In the genomic region with DNA sequence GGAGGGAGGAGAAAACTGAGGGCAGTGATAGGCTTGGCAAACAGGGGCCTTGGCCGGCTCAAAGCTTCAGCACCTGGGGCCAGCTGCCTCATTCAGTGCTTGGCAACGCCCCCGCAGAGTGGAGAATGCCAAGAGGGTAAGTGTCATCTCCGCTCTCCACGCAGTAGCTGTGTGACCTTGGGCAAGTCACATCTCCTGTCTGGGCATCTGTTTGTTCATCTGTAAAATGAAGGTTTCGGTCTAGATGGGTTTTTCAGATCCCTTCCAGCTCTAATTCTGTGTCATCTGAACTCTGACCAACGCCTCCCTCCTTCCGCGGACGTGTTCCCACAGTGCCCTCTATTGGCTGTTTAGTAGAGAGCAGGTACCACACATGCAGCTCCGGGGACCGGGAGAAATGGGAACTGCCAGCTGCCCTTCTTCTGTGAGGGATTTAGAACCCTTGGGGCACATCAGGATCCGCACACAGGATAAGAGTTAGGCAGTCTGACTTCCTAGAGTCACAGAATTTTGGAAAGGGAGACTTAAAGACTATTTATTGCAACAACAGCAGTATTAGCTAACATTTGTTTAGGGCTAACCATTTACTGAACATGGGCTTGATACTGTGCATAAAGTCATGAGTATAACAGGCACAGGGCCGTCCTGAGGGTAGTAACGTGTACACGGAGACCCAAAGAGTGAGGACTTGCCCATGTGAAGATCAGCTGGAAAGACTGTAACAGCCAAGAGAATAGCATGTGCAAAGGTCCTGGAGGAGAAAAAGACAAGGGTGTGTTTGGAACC, we compare ENCODE assay signal across 9 cellular contexts. TPM values are rescaled to one million over a fixed set of nuclear protein-coding genes. Genes with fewer than 3 reads are reported as not detected.
A peak's percentile ranks its signal among the peaks of the same experiment; 100 is the strongest.
DNase-seq lines count a peak whose midpoint lies in the region; ATAC-seq, FAIRE-seq and TF ChIP-seq lines count a peak whose summit lies in the region.
"Had no signal": no experiment of that assay in that cellular context is flagged by ENCODE, and none has a peak within 500 bp of the region (broad histone marks: within the 10 kb centered on the region; RNA-seq: fewer than 3 reads in every experiment).

No MANE protein-coding gene starts in this region.

- peaks cover 3% of the 10 kb centered on the region for H3K27me3 Mint-ChIP-seq in activated CD8-positive, alpha-beta T cell treated with anti-CD3 and anti-CD28 coated beads for 36 hours

- no peaks in the 10 kb centered on the region for H3K36me3 Mint-ChIP-seq in activated CD8-positive, alpha-beta T cell treated with anti-CD3 and anti-CD28 coated beads for 36 hours (ENCODE audit: low read depth)

- TF ChIP-seq CTCF in activated CD8-positive, alpha-beta T cell treated with anti-CD3 and anti-CD28 coated beads for 36 hours (IDR thresholded peaks at IDR 0.05) = peak; percentile 72
- TF ChIP-seq CTCF in fibroblast of villous mesenchyme (IDR thresholded peaks at IDR 0.05; ENCODE audit: insufficient read depth, low read depth, low read length) = peak; percentile 63
- peak; percentile 30 to 68 (median 58) for TF ChIP-seq CTCF in pancreas (IDR thresholded peaks at IDR 0.05)

- POLR2A ChIA-PET in activated CD8-positive, alpha-beta T cell treated with anti-CD3 and anti-CD28 coated beads for 36 hours (lab: Charles Lee) = no interaction called here

- H3K4me3 Mint-ChIP-seq in activated CD8-positive, alpha-beta T cell treated with anti-CD3 and anti-CD28 coated beads for 36 hours = no peak overlapping the region
- H3K4me3 Mint-ChIP-seq: dendritic cell treated with granulocyte-macrophage colony-stimulating factor and Interleukin-4, amounts not matched to agents 40 ng/mL and 50 ng/mL, for 4 days had no signal

- no peaks in the 10 kb centered on the region for H3K9me3 ChIP-seq in pancreas

- H3K4me1 Mint-ChIP-seq in activated CD8-positive, alpha-beta T cell treated with anti-CD3 and anti-CD28 coated beads for 36 hours (ENCODE audit: low read depth) = no peaks in the 10 kb centered on the region

- no peak overlapping the region for H3K27ac Mint-ChIP-seq in activated CD8-positive, alpha-beta T cell treated with anti-CD3 and anti-CD28 coated beads for 36 hours
- H3K27ac Mint-ChIP-seq: dendritic cell treated with granulocyte-macrophage colony-stimulating factor and Interleukin-4, amounts not matched to agents 40 ng/mL and 50 ng/mL, for 4 days had no signal

- H3K4me3 ChIP-seq in fibroblast of villous mesenchyme (ENCODE audit: low read depth, low read length) = no peak overlapping the region
- no peak overlapping the region for H3K4me3 ChIP-seq in pancreas

- no peaks in the 10 kb centered on the region for H3K9me3 Mint-ChIP-seq in activated CD8-positive, alpha-beta T cell treated with anti-CD3 and anti-CD28 coated beads for 36 hours
- H3K9me3 Mint-ChIP-seq: dendritic cell treated with granulocyte-macrophage colony-stimulating factor and Interleukin-4, amounts not matched to agents 40 ng/mL and 50 ng/mL, for 4 days had no signal

- no peaks in the 10 kb centered on the region for H3K36me3 ChIP-seq in pancreas

- peak; percentile 63 for DNase-seq in SIG-M5 treated with dmso at 0.1 percent for 504 hours (lab: John Stamatoyannopoulos, UW; ENCODE audit: unreplicated experiment)
- DNase-seq in SIG-M5 (lab: John Stamatoyannopoulos, UW) = no peak
- peak; percentile 67 for DNase-seq in NCI-H345 (lab: John Stamatoyannopoulos, UW)
- peak; percentile 60 for DNase-seq in activated CD8-positive, alpha-beta T cell treated with anti-CD3 and anti-CD28 coated beads for 36 hours
- peak; percentile 25 for DNase-seq in fibroblast of villous mesenchyme (ENCODE audit: low read depth)
- DNase-seq in pancreas = peak; percentile 42 to 88 (median 73)
- no peak for DNase-seq in OCI-M2 (lab: John Stamatoyannopoulos, UW; ENCODE audit: unreplicated experiment)

- H3K27ac ChIP-seq in pancreas = no peak overlapping the region

- no peaks in the 10 kb centered on the region for H3K4me1 ChIP-seq in pancreas

- CTCF ChIA-PET in activated CD8-positive, alpha-beta T cell treated with anti-CD3 and anti-CD28 coated beads for 36 hours (lab: Charles Lee) = interaction anchor here (0.7 to 4.9 kb wide), 21 partner anchors 8 to 400 kb away, joined by 3 to 74 read pairs (median 3); no protein-coding TSS in a partner anchor

- 7 to 12% methylated on average over 16 of the region's 16 CpGs for WGBS in pancreas, 2 donors

- intact Hi-C loops in activated CD8-positive, alpha-beta T cell treated with anti-CD3 and anti-CD28 coated beads for 36 hours (cut with micrococcal nuclease) = loop anchor here (5.0 kb wide), 1 partner anchor 393 kb away; no protein-coding TSS in a partner anchor
- intact Hi-C loops in pancreas (cut with DNase I) = loop anchor here in 1 of 3 donors (5.0 kb wide), 1 partner anchor 393 kb away; no protein-coding TSS in a partner anchor

- FAIRE-seq in pancreas (lab: Jason Lieb, UNC) = no peak

- ATAC-seq in HG02852 (IDR thresholded peaks at IDR 0.05; ENCODE audit: unreplicated experiment) (peak; percentile 44), pancreas (peak; percentile 29 to 93 (median 67))
- no peak for ATAC-seq in activated CD8-positive, alpha-beta T cell treated with anti-CD3 and anti-CD28 coated beads for 36 hours

- H3K27me3 ChIP-seq in pancreas = no peaks in the 10 kb centered on the region

RNA-seq across cellular contexts. Expression of a gene that starts 26.8 kb away (rescaled TPM):
- not detected for total RNA-seq in activated CD8-positive, alpha-beta T cell treated with anti-CD3 and anti-CD28 coated beads for 36 hours
- total RNA-seq in fibroblast of villous mesenchyme = not detected in 2 replicates
- total RNA-seq in pancreas = over 10,000 TPM; 14,691 to 38,505 (median 27,302) TPM
- polyA plus RNA-seq in pancreas = over 10,000 TPM in 1 of 2 donors, 1,000 to 10,000 TPM in 1; 7,130 to 10,292 TPM

RNA-seq across cellular contexts. Expression of a gene that starts 52.0 kb away (rescaled TPM):
- not detected for total RNA-seq in activated CD8-positive, alpha-beta T cell treated with anti-CD3 and anti-CD28 coated beads for 36 hours
- total RNA-seq in fibroblast of villous mesenchyme (not detected in 2 replicates), pancreas (1 to 10 TPM; 1.3 to 9.6 (median 3.4) TPM)
- 1 to 10 TPM; 2.3 to 5.5 TPM for polyA plus RNA-seq in pancreas

Comparison
In these comparisons a context has a peak if more than half of its experiments do, and no peak if none do; other contexts are left out.
1. DNase-seq: peak in SIG-M5 treated with dmso at 0.1 percent for 504 hours (single experiment), NCI-H345 (single experiment), activated CD8-positive, alpha-beta T cell treated with anti-CD3 and anti-CD28 coated beads for 36 hours (single experiment), fibroblast of villous mesenchyme (single experiment) and pancreas (6 of 6); none in SIG-M5 (single experiment) and OCI-M2 (single experiment).
2. RNA of a gene that starts 26.8 kb away (total RNA-seq): 14,691 to 38,505 TPM in pancreas; not detected in activated CD8-positive, alpha-beta T cell treated with anti-CD3 and anti-CD28 coated beads for 36 hours and not detected in fibroblast of villous mesenchyme; every median in the first group is over 1,000 times any median in the second.
3. Peak in every context shown above with its lines, with median percentiles within 50 percentile points of each other: CTCF ChIP-seq.